Comparison of ENCODE assay signal across 9 cellular contexts in genomic region chr7:43658718-43659548, GRCh38.
DNase-seq lines count a peak whose midpoint lies in the region; ATAC-seq and TF ChIP-seq lines count a peak whose summit lies in the region.
"Had no signal": no experiment of that assay in that cellular context is flagged by ENCODE, and none has a peak within 500 bp of the region (broad histone marks: within the 10 kb centered on the region; RNA-seq: fewer than 3 reads in every experiment).

No MANE protein-coding gene starts in this region.

- ATAC-seq in activated CD4-positive, alpha-beta T cell treated with anti-CD3 and anti-CD28 coated beads for 36 hours: peak; percentile 98
- peak; percentile 92 for ATAC-seq in body of pancreas
- ATAC-seq in right cardiac atrium: no peak

- TF ChIP-seq CTCF in body of pancreas (IDR thresholded peaks at IDR 0.05) (no peak), progenitor cell of endocrine pancreas (IDR thresholded peaks at IDR 0.05; ENCODE audit: unreplicated experiment) (no peak)

- H3K4me3 Mint-ChIP-seq in activated CD4-positive, alpha-beta T cell treated with anti-CD3 and anti-CD28 coated beads for 36 hours: peak overlapping the region; percentile 34
- H3K4me3 Mint-ChIP-seq in progenitor cell of endocrine pancreas (ENCODE audit: low read depth): no peak overlapping the region

- H3K27me3 Mint-ChIP-seq in activated CD4-positive, alpha-beta T cell treated with anti-CD3 and anti-CD28 coated beads for 36 hours: no peaks in the 10 kb centered on the region
- H3K27me3 Mint-ChIP-seq in progenitor cell of endocrine pancreas: no peaks in the 10 kb centered on the region

- 24 to 40% methylated on average over 7 of the region's 7 CpGs for WGBS in body of pancreas, 2 donors
- 94% methylated on average over 7 of the region's 7 CpGs for WGBS in right cardiac atrium

- H3K9me3 ChIP-seq in body of pancreas: no peaks in the 10 kb centered on the region
- no peaks in the 10 kb centered on the region for H3K9me3 ChIP-seq in right cardiac atrium (ENCODE audit: control insufficient read depth, low read length)

- H3K36me3 ChIP-seq in body of pancreas (replicated peaks in 1 of 2; ENCODE audit: insufficient read depth in 1 of 2, low read depth in 2 of 2): no peaks in the 10 kb centered on the region

- peaks cover 53% of the 10 kb centered on the region for H3K36me3 Mint-ChIP-seq in activated CD4-positive, alpha-beta T cell treated with anti-CD3 and anti-CD28 coated beads for 36 hours (ENCODE audit: low read depth)
- peaks cover 31% of the 10 kb centered on the region for H3K36me3 Mint-ChIP-seq in progenitor cell of endocrine pancreas (ENCODE audit: insufficient read depth)

- peak overlapping the region; percentile 96 for H3K27ac Mint-ChIP-seq in activated CD4-positive, alpha-beta T cell treated with anti-CD3 and anti-CD28 coated beads for 36 hours
- peak overlapping the region; percentile 23 for H3K27ac Mint-ChIP-seq in progenitor cell of endocrine pancreas

- no peaks in the 10 kb centered on the region for H3K27me3 ChIP-seq in body of pancreas
- no peaks in the 10 kb centered on the region for H3K27me3 ChIP-seq in right cardiac atrium (ENCODE audit: control insufficient read depth, insufficient read depth)
- H3K27me3 ChIP-seq: BLaER1 had no signal

- DNase-seq in activated CD4-positive, alpha-beta T cell treated with anti-CD3 and anti-CD28 coated beads for 36 hours: peak; percentile 73
- DNase-seq in activated CD4-positive, alpha-beta T cell treated with anti-CD3 and anti-CD28 coated beads, Interleukin-2, amount 50 U/mL, for 4 hours: no peak
- DNase-seq in HS-27A (ENCODE audit: low read depth): peak; percentile 30
- peak in 1 of 4 donors; percentile 24 for DNase-seq in body of pancreas
- DNase-seq in progenitor cell of endocrine pancreas (ENCODE audit: low spot score, unreplicated experiment): no peak
- no peak for DNase-seq in right cardiac atrium
- DNase-seq in foreskin melanocyte: no peak
- no peak for DNase-seq in COLO668 (lab: John Stamatoyannopoulos, UW; ENCODE audit: unreplicated experiment)

- no peak for TF ChIP-seq POLR2A in body of pancreas (IDR thresholded peaks at IDR 0.05)

- peaks cover 70% of the 10 kb centered on the region for H3K4me1 Mint-ChIP-seq in activated CD4-positive, alpha-beta T cell treated with anti-CD3 and anti-CD28 coated beads for 36 hours
- peaks cover 21% of the 10 kb centered on the region for H3K4me1 Mint-ChIP-seq in progenitor cell of endocrine pancreas (ENCODE audit: low read depth)

- H3K27ac ChIP-seq in body of pancreas: peak overlapping the region; percentile 77 to 85 (median 80)
- no peak overlapping the region for H3K27ac ChIP-seq in right cardiac atrium (ENCODE audit: low read length)
- H3K27ac ChIP-seq: BLaER1 had no signal

- H3K4me3 ChIP-seq in body of pancreas (no peak overlapping the region), right cardiac atrium (ENCODE audit: low read length) (no peak overlapping the region)
- H3K4me3 ChIP-seq: BLaER1 had no signal

- intact Hi-C loops in activated CD4-positive, alpha-beta T cell treated with anti-CD3 and anti-CD28 coated beads for 36 hours (cut with DNase I, micrococcal nuclease): loop anchor here (1.0 to 2.0 kb wide), 4 partner anchors 9 to 76 kb away; partner anchors contain the start of gene STK17A (in 1 of the 2)
- intact Hi-C loops in body of pancreas (cut with DNase I): no loop called here
- intact Hi-C loops in right cardiac atrium (cut with DNase I): no loop called here

- CTCF ChIA-PET in activated CD4-positive, alpha-beta T cell treated with anti-CD3 and anti-CD28 coated beads for 36 hours (lab: Charles Lee): interaction anchor here (0.6 to 1.6 kb wide), 4 partner anchors 11 to 202 kb away, joined by 3 to 8 read pairs (median 3); partner anchors contain the start of gene STK17A

- peaks cover 2% of the 10 kb centered on the region for H3K9me3 Mint-ChIP-seq in activated CD4-positive, alpha-beta T cell treated with anti-CD3 and anti-CD28 coated beads for 36 hours (ENCODE audit: low read depth)
- peaks cover 7% of the 10 kb centered on the region for H3K9me3 Mint-ChIP-seq in progenitor cell of endocrine pancreas (ENCODE audit: low read depth)

- POLR2A ChIA-PET in activated CD4-positive, alpha-beta T cell treated with anti-CD3 and anti-CD28 coated beads for 36 hours (lab: Charles Lee): interaction anchor here (0.6 to 1.0 kb wide), 3 partner anchors 11 to 72 kb away, joined by 3 read pairs; no protein-coding TSS in a partner anchor

- H3K4me1 ChIP-seq in body of pancreas (peaks cover 47% of the 10 kb centered on the region), right cardiac atrium (ENCODE audit: control insufficient read depth, insufficient read depth, low read length) (no peaks in the 10 kb centered on the region)

Comparison
In these comparisons a context has a peak if more than half of its experiments do, and no peak if none do; other contexts are left out.
1. DNase-seq: peak in activated CD4-positive, alpha-beta T cell treated with anti-CD3 and anti-CD28 coated beads for 36 hours (single experiment) and HS-27A (single experiment); none in activated CD4-positive, alpha-beta T cell treated with anti-CD3 and anti-CD28 coated beads, Interleukin-2, amount 50 U/mL, for 4 hours (0 of 2), progenitor cell of endocrine pancreas (single experiment), right cardiac atrium (0 of 3), foreskin melanocyte (single experiment) and COLO668 (single experiment).
2. ATAC-seq: peak in activated CD4-positive, alpha-beta T cell treated with anti-CD3 and anti-CD28 coated beads for 36 hours (single experiment) and body of pancreas (single experiment); none in right cardiac atrium (0 of 2).
3. intact Hi-C loops: an anchor here in activated CD4-positive, alpha-beta T cell treated with anti-CD3 and anti-CD28 coated beads for 36 hours (1.0 to 2.0 kb wide); none called in body of pancreas and right cardiac atrium.